In the genomic region with DNA sequence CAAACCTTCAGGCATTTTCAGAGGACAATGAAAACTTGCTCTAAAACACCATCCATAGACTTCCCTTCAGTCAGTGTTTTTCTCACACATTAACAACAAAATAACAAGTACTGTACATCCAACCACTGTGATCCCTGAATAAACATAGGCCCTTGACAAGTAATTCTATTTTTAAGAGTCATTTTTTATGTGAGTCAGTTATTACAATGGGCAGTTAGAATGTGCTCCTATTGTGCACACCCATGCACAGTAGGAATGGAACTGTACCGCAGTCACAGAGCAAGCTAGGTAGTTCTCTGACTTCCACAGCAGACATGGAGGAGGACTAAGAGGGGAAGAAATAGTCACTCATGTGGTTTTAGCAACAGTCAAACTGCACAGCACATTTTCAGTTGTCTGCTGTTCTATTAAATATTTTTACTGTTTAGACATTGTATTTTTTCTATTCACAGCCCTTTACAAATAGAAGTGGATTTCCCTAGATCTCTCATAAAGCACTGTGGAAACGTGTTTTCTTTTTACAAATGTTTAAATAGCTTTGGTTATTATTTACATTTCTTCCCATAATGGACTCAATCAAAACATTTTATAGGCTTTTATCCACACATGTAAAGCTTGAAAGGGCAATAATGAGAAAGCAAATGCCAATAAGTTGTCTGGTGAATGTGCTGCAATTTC, we compare ENCODE assay signal across 22 cellular contexts.
A peak's percentile ranks its signal among the peaks of the same experiment; 100 is the strongest.
DNase-seq lines count a peak whose midpoint lies in the region; ATAC-seq, FAIRE-seq and TF ChIP-seq lines count a peak whose summit lies in the region.
"Had no signal": no experiment of that assay in that cellular context is flagged by ENCODE, and none has a peak within 500 bp of the region (broad histone marks: within the 10 kb centered on the region; RNA-seq: fewer than 3 reads in every experiment).

No MANE protein-coding gene starts in this region.

- H3K27me3 Mint-ChIP-seq in naive thymus-derived CD4-positive, alpha-beta T cell = no peaks in the 10 kb centered on the region
- H3K27me3 Mint-ChIP-seq: activated CD4-positive, alpha-beta memory T cell treated with anti-CD3 and anti-CD28 coated beads, Interleukin-2, amount 10 ng/mL, durations not matched to agents 7 days and 5 days; activated naive CD4-positive, alpha-beta T cell treated with anti-CD3 and anti-CD28 coated beads, Interleukin-2, amount 50 U/mL, for 24 hours; activated T-cell treated with anti-CD3 and anti-CD28 coated beads, Interleukin-2, amount 50 U/mL, for 24 hours; CD8-positive, alpha-beta memory T cell had no signal

- no peak overlapping the region for H3K4me2 ChIP-seq in HepG2 (ENCODE audit: low read depth, low read length)

- H3K9me3 ChIP-seq in HepG2 (ENCODE audit: low read length) (no peaks in the 10 kb centered on the region), right lobe of liver (no peaks in the 10 kb centered on the region), stomach (no peaks in the 10 kb centered on the region)
- H3K9me3 ChIP-seq in naive thymus-derived CD4-positive, alpha-beta T cell (ENCODE audit: control insufficient read depth in 2 of 3, low read length in 3 of 3) = no peaks in the 10 kb centered on the region
- H3K9me3 ChIP-seq: neutrophil, right atrium auricular region had no signal

- no TSS peak for BruUV-seq in HepG2 (replicated peaks; lab: Mats Ljungman, UMichigan)

- H3K9ac ChIP-seq in HepG2 (ENCODE audit: insufficient read depth, low read depth, low read length) = no peak overlapping the region

- peaks cover 0 to 2% (median 0%) of the 10 kb centered on the region in 11 donors for H3K9me3 Mint-ChIP-seq in naive thymus-derived CD4-positive, alpha-beta T cell
- H3K9me3 Mint-ChIP-seq: activated CD4-positive, alpha-beta memory T cell treated with anti-CD3 and anti-CD28 coated beads, Interleukin-2, amount 10 ng/mL, durations not matched to agents 7 days and 5 days; activated naive CD4-positive, alpha-beta T cell treated with anti-CD3 and anti-CD28 coated beads, Interleukin-2, amount 50 U/mL, for 24 hours; activated T-cell treated with anti-CD3 and anti-CD28 coated beads, Interleukin-2, amount 50 U/mL, for 24 hours; CD8-positive, alpha-beta memory T cell; HFFc6 had no signal

- intact Hi-C loops in HepG2 (cut with micrococcal nuclease; ENCODE audit: unreplicated experiment) = no loop called here
- intact Hi-C loops in right lobe of liver (cut with DNase I) = no loop called here
- intact Hi-C loops in left colon (cut with DNase I, micrococcal nuclease) = no loop called here
- intact Hi-C loops in stomach (cut with DNase I; ENCODE audit: low total_unique reads) = no loop called here
- intact Hi-C loops in naive thymus-derived CD4-positive, alpha-beta T cell (cut with micrococcal nuclease) = no loop called here

- H3K4me3 ChIP-seq in HepG2 (replicated peaks in 1 of 3; ENCODE audit: insufficient read depth in 1 of 3, low read depth in 2 of 3, low read length in 3 of 3) (no peak overlapping the region), right lobe of liver (no peak overlapping the region), astrocyte of the spinal cord (ENCODE audit: low read depth, low read length) (no peak overlapping the region), stomach (no peak overlapping the region)
- H3K4me3 ChIP-seq in naive thymus-derived CD4-positive, alpha-beta T cell (ENCODE audit: low read length) = no peak overlapping the region
- H3K4me3 ChIP-seq: cardiac muscle cell, right atrium auricular region had no signal

- H3K36me3 Mint-ChIP-seq in naive thymus-derived CD4-positive, alpha-beta T cell = peaks cover 12 to 47% (median 39%) of the 10 kb centered on the region in 5 donors

- in situ Hi-C loops in HepG2 (cut with HindIII; ENCODE audit: extremely low pct_ligation_motif_present, low pct_unique_long_range_greater_than_20kb) = no loop called here
- in situ Hi-C loops in astrocyte of the spinal cord (cut with HindIII; ENCODE audit: low sequenced_read_pairs) = no loop called here

- no peaks in the 10 kb centered on the region for H3K79me2 ChIP-seq in HepG2 (ENCODE audit: insufficient read depth, low read length)

- no peak for TF ChIP-seq POLR2A in HepG2 (IDR thresholded peaks at IDR 0.05; ENCODE audit: insufficient read depth in 1 of 2, low read depth in 2 of 2, low read length in 2 of 2)
- TF ChIP-seq POLR2A in right lobe of liver (IDR thresholded peaks at IDR 0.05) = no peak
- TF ChIP-seq POLR2A in stomach (IDR thresholded peaks at IDR 0.05) = no peak

- no peak for TF ChIP-seq RAD21 in HepG2 (CRISPR knock-in tag; IDR thresholded peaks at IDR 0.05)

- TF ChIP-seq EP300 in HepG2 (IDR thresholded peaks at IDR 0.05; ENCODE audit: low read depth in 2 of 2, low read length in 2 of 2) (no peak), HepG2 (CRISPR knock-in tag; IDR thresholded peaks at IDR 0.05; ENCODE audit: borderline replicate concordance) (no peak), stomach (IDR thresholded peaks at IDR 0.05) (no peak)

- WGBS in HepG2 (ENCODE audit: low lambda C conversion rate) = 94% methylated on average over 2 of the region's 2 CpGs
- 73% methylated on average over 1 of the region's 2 CpGs for WGBS in right lobe of liver (ENCODE audit: insufficient coverage, low coverage, low lambda C conversion rate, missing lambda C conversion rate)
- WGBS in stomach, 5 donors = 37 to 60% (median 56%) methylated on average over 2 of the region's 2 CpGs

- CTCF ChIA-PET in HepG2 (lab: Yijun Ruan, JAX; ENCODE audit: low intra/inter-chr PET ratio, low total read pairs) = no interaction called here
- CTCF ChIA-PET in naive thymus-derived CD4-positive, alpha-beta T cell (lab: Charles Lee) = no interaction called here

- FAIRE-seq in HepG2 (lab: Jason Lieb, UNC) (no peak), frontal cortex (lab: Jason Lieb, UNC) (no peak)
- FAIRE-seq: kidney, RCC 7860 had no signal

- no peak overlapping the region for H2AFZ ChIP-seq in HepG2 (ENCODE audit: low read length)

- no peak for TF ChIP-seq CTCF in HepG2 (CRISPR knock-in tag; IDR thresholded peaks at IDR 0.05)
- TF ChIP-seq CTCF in right lobe of liver (IDR thresholded peaks at IDR 0.05) = no peak
- TF ChIP-seq CTCF in astrocyte of the spinal cord (IDR thresholded peaks at IDR 0.05; ENCODE audit: low read depth, low read length) = no peak
- no peak for TF ChIP-seq CTCF in stomach (IDR thresholded peaks at IDR 0.05)

- H3K27ac Mint-ChIP-seq in naive thymus-derived CD4-positive, alpha-beta T cell = no peak overlapping the region
- H3K27ac Mint-ChIP-seq: activated CD4-positive, alpha-beta memory T cell treated with anti-CD3 and anti-CD28 coated beads, Interleukin-2, amount 10 ng/mL, durations not matched to agents 7 days and 5 days; activated naive CD4-positive, alpha-beta T cell treated with anti-CD3 and anti-CD28 coated beads, Interleukin-2, amount 50 U/mL, for 24 hours; activated T-cell treated with anti-CD3 and anti-CD28 coated beads, Interleukin-2, amount 50 U/mL, for 24 hours; HFFc6 had no signal

- no peak overlapping the region for H3K27ac ChIP-seq in HepG2 (ENCODE audit: extremely low read length, insufficient read depth, low read length)
- H3K27ac ChIP-seq in right lobe of liver = no peak overlapping the region
- H3K27ac ChIP-seq in stomach = no peak overlapping the region
- H3K27ac ChIP-seq in naive thymus-derived CD4-positive, alpha-beta T cell (ENCODE audit: low read depth, low read length) = no peak overlapping the region
- H3K27ac ChIP-seq: cardiac muscle cell, neutrophil, right atrium auricular region had no signal

- H3K27me3 ChIP-seq in HepG2 (ENCODE audit: control insufficient read depth in 1 of 2, insufficient read depth in 2 of 2, low read length in 2 of 2) (no peaks in the 10 kb centered on the region), right lobe of liver (no peaks in the 10 kb centered on the region), stomach (no peaks in the 10 kb centered on the region)
- no peaks in the 10 kb centered on the region for H3K27me3 ChIP-seq in naive thymus-derived CD4-positive, alpha-beta T cell (ENCODE audit: control insufficient read depth in 2 of 2, insufficient read depth in 2 of 2, low read length in 2 of 2)
- H3K27me3 ChIP-seq: cardiac muscle cell, neutrophil, right atrium auricular region had no signal

- POLR2A ChIA-PET in HepG2 (lab: Yijun Ruan, JAX) = no interaction called here
- POLR2A ChIA-PET in naive thymus-derived CD4-positive, alpha-beta T cell (lab: Charles Lee) = no interaction called here

- no peak overlapping the region for H3K4me3 Mint-ChIP-seq in naive thymus-derived CD4-positive, alpha-beta T cell
- H3K4me3 Mint-ChIP-seq: activated CD4-positive, alpha-beta memory T cell treated with anti-CD3 and anti-CD28 coated beads, Interleukin-2, amount 10 ng/mL, durations not matched to agents 7 days and 5 days; activated naive CD4-positive, alpha-beta T cell treated with anti-CD3 and anti-CD28 coated beads, Interleukin-2, amount 50 U/mL, for 24 hours; activated T-cell treated with anti-CD3 and anti-CD28 coated beads, Interleukin-2, amount 50 U/mL, for 24 hours; CD8-positive, alpha-beta memory T cell; HFFc6 had no signal

- H3K4me1 ChIP-seq in HepG2 (ENCODE audit: insufficient read depth, low read length) (peaks cover 25% of the 10 kb centered on the region), right lobe of liver (no peaks in the 10 kb centered on the region), stomach (peaks cover 0 to 11% (median 0%) of the 10 kb centered on the region in 4 donors)
- peaks cover 0 to 4% of the 10 kb centered on the region in 2 donors for H3K4me1 ChIP-seq in naive thymus-derived CD4-positive, alpha-beta T cell (ENCODE audit: control insufficient read depth in 2 of 2, insufficient read depth in 2 of 2, low read length in 2 of 2)
- H3K4me1 ChIP-seq: right atrium auricular region had no signal

- DNase-seq in HepG2 (ENCODE audit: low spot score) = no peak
- no peak for DNase-seq in right lobe of liver
- DNase-seq in astrocyte of the spinal cord (ENCODE audit: low read depth, low spot score) = peak; percentile 66
- DNase-seq in left colon = no peak
- DNase-seq in stomach = no peak
- DNase-seq in left lobe of liver (ENCODE audit: low spot score) = no peak
- DNase-seq in naive thymus-derived CD4-positive, alpha-beta T cell = no peak
- no peak for DNase-seq in frontal cortex (ENCODE audit: low spot score in 2 of 2)
- DNase-seq: activated CD4-positive, alpha-beta memory T cell treated with anti-CD3 and anti-CD28 coated beads, Interleukin-2, amount 10 ng/mL, durations not matched to agents 7 days and 5 days; activated T-cell treated with anti-CD3 and anti-CD28 coated beads, Interleukin-2, amount 50 U/mL, for 24 hours; CD8-positive, alpha-beta memory T cell; EL; HFFc6; kidney; MV-4-11; NCI-H2081; NCI-H774 had no signal

- H3K36me3 ChIP-seq in HepG2 (replicated peaks in 1 of 2; ENCODE audit: control insufficient read depth in 1 of 2, insufficient read depth in 2 of 2, low read length in 2 of 2) (no peaks in the 10 kb centered on the region; a peak in 1 of 5 replicates), right lobe of liver (no peaks in the 10 kb centered on the region), stomach (no peaks in the 10 kb centered on the region)
- H3K36me3 ChIP-seq in naive thymus-derived CD4-positive, alpha-beta T cell (ENCODE audit: control insufficient read depth in 2 of 3, insufficient read depth in 3 of 3, low read length in 3 of 3) = no peaks in the 10 kb centered on the region
- H3K36me3 ChIP-seq: cardiac muscle cell, neutrophil, right atrium auricular region had no signal

- peaks cover 0 to 26% (median 16%) of the 10 kb centered on the region in 7 donors for H3K4me1 Mint-ChIP-seq in naive thymus-derived CD4-positive, alpha-beta T cell

- H4K20me1 ChIP-seq in HepG2 (ENCODE audit: insufficient read depth, low read length) = no peaks in the 10 kb centered on the region

- no peak for ATAC-seq in HepG2
- ATAC-seq in right lobe of liver = no peak
- ATAC-seq in left colon = peak; percentile 44
- ATAC-seq in left lobe of liver = no peak
- no peak for ATAC-seq in naive thymus-derived CD4-positive, alpha-beta T cell
